ENCODE assay signal across 8 cellular contexts in genomic region chr19:10625003-10625761, GRCh38. TPM values are rescaled to one million over a fixed set of nuclear protein-coding genes. Genes with fewer than 3 reads are reported as not detected.
DNase-seq lines count a peak whose midpoint lies in the region; ATAC-seq and TF ChIP-seq lines count a peak whose summit lies in the region.

SLC44A2 (plus strand) TSS chr19:10625553; CDS start chr19:10625634, 81 bp downstream.

- peaks cover 55% of the 10 kb centered on the region for H3K36me3 Mint-ChIP-seq in CD4-positive, alpha-beta T cell (ENCODE audit: low read depth)

- no peaks in the 10 kb centered on the region for H3K9me3 ChIP-seq in CD4-positive, alpha-beta T cell (ENCODE audit: control insufficient read depth, low read length)

- POLR2A ChIA-PET in CD4-positive, alpha-beta T cell (lab: Charles Lee) = interaction anchor here (6.4 kb wide), 1 partner anchor 22 kb away, joined by 40 read pairs; no protein-coding TSS in a partner anchor

- H3K27me3 ChIP-seq in CD4-positive, alpha-beta T cell (ENCODE audit: control insufficient read depth, insufficient read depth, low read length) = no peaks in the 10 kb centered on the region
- H3K27me3 ChIP-seq in KMS-11 (ENCODE audit: insufficient read depth, low read depth) = no peaks in the 10 kb centered on the region

- H3K9ac ChIP-seq in KMS-11 = no peak within 1 kb of the TSS

- H3K4me3 ChIP-seq in KMS-11 (IDR thresholded peaks at IDR 0.05; ENCODE audit: insufficient read depth, low read depth, low read length) = no peak within 1 kb of the TSS

- no peak within 1 kb of the TSS for H2AFZ ChIP-seq in KMS-11 (ENCODE audit: low read depth)

- no peaks in the 10 kb centered on the region for H3K27me3 Mint-ChIP-seq in CD4-positive, alpha-beta T cell

- intact Hi-C loops in CD4-positive, alpha-beta T cell (cut with DNase I, micrococcal nuclease) = no loop called here
- intact Hi-C loops in cardiac septum (cut with DNase I) = loop anchor here (1.0 kb wide), 1 partner anchor 13 kb away; no protein-coding TSS in a partner anchor

- H4K20me1 ChIP-seq in KMS-11 (ENCODE audit: insufficient read depth) = no peaks in the 10 kb centered on the region

- CTCF ChIA-PET in CD4-positive, alpha-beta T cell (lab: Charles Lee) = no interaction called here

- 0 out of 2 replicates have a peak within 1 kb of the TSS, but pooled peaks have one; percentile 19 for H3K4me2 ChIP-seq in KMS-11

- H3K4me1 Mint-ChIP-seq in CD4-positive, alpha-beta T cell (ENCODE audit: low read depth) = peaks cover 36% of the 10 kb centered on the region

- peak within 1 kb of the TSS; percentile 50 for H3K27ac ChIP-seq in CD4-positive, alpha-beta T cell (ENCODE audit: low read depth, low read length)
- no peak within 1 kb of the TSS for H3K27ac ChIP-seq in KMS-11

- H3K79me2 ChIP-seq in KMS-11 (ENCODE audit: insufficient read depth, low read depth) = no peaks in the 10 kb centered on the region

- ATAC-seq in CD4-positive, alpha-beta T cell (ENCODE audit: poor library complexity) = no peak
- no peak for ATAC-seq in HG03045 (IDR thresholded peaks at IDR 0.05; ENCODE audit: unreplicated experiment)
- ATAC-seq in HG03097 (IDR thresholded peaks at IDR 0.05; ENCODE audit: low FRiP score, unreplicated experiment) = no peak
- no peak for ATAC-seq in GM21528 (IDR thresholded peaks at IDR 0.05; ENCODE audit: low FRiP score, unreplicated experiment)

- H3K4me1 ChIP-seq in KMS-11 (ENCODE audit: low read depth, poor library complexity, severe bottlenecking) = peaks cover 12% of the 10 kb centered on the region

- H3K27ac Mint-ChIP-seq in CD4-positive, alpha-beta T cell = peak within 1 kb of the TSS; percentile 81

- no peak for TF ChIP-seq CTCF in CD4-positive, alpha-beta T cell (IDR thresholded peaks at IDR 0.05)
- TF ChIP-seq CTCF in KMS-11 (conservative IDR thresholded peaks at IDR 0.05; ENCODE audit: low read depth, low read length) = no peak

- DNase-seq in CD4-positive, alpha-beta T cell = no peak
- peak; percentile 29 for DNase-seq in amniotic epithelial cell (ENCODE audit: low read depth)
- DNase-seq in cardiac septum (ENCODE audit: low spot score) = peak; percentile 89
- DNase-seq in occipital lobe (lab: John Stamatoyannopoulos, UW) = peak; percentile 39

- H3K9me3 Mint-ChIP-seq in CD4-positive, alpha-beta T cell = no peaks in the 10 kb centered on the region

- no peak within 1 kb of the TSS for H3K4me3 Mint-ChIP-seq in CD4-positive, alpha-beta T cell

- H3K36me3 ChIP-seq in KMS-11 (ENCODE audit: insufficient read depth) = no peaks in the 10 kb centered on the region

RNA-seq across cellular contexts. Expression of gene SLC44A2, which starts in this region (rescaled TPM):
- total RNA-seq in CD4-positive, alpha-beta T cell = 100 to 1,000 TPM; 151 to 168 TPM
- 114 TPM for total RNA-seq in cardiac septum
- 25.9 TPM for total RNA-seq in occipital lobe

Comparison
In these comparisons a context has a peak if more than half of its experiments do, and no peak if none do; other contexts are left out.
1. DNase-seq: peak in amniotic epithelial cell (single experiment), cardiac septum (single experiment) and occipital lobe (single experiment); none in CD4-positive, alpha-beta T cell (0 of 10).